In the genomic region with DNA sequence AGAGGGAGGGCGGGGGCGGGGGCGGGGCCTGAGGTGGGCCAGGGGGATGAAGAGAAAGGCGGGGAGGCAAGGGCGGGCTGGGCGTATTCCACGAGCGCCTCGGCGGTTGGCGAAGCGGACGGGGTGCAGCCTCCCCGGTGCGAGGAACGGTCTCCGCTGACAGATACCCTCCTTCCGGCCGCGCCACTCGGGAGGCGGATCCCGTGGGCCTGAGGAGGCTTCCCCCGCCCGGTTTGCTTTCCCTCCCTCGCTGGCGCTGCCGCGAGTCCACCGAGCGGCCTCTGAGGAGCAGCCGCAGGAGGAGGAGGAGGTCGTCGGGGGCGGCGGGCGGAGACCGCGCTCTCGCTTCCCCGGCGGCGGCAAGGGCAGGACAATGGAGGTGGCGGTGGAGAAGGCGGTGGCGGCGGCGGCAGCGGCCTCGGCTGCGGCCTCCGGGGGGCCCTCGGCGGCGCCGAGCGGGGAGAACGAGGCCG, we compare ENCODE assay signal across 7 cellular contexts. TPM values are rescaled to one million over a fixed set of nuclear protein-coding genes. Genes with fewer than 3 reads are reported as not detected.
A peak's percentile ranks its signal among the peaks of the same experiment; 100 is the strongest.
DNase-seq lines count a peak whose midpoint lies in the region; ATAC-seq and TF ChIP-seq lines count a peak whose summit lies in the region.

A gene (plus strand): TSS at position 84 of the 473 bp plus-strand sequence. CDS start 290 bp downstream, at position 374.

- H3K56ac ChIP-seq in IMR-90 (ENCODE audit: extremely low read depth, insufficient read depth, low read length) = no peak within 1 kb of the TSS

- H2AFZ ChIP-seq in IMR-90 (replicated peaks; ENCODE audit: low read length, poor library complexity) = peak within 1 kb of the TSS; percentile 94

- peak within 1 kb of the TSS; percentile 92 for H2AK9ac ChIP-seq in IMR-90 (replicated peaks; ENCODE audit: low read depth, low read length, poor library complexity)

- peak within 1 kb of the TSS; percentile 99; the same call in 1 of the 2 replicates for H3K23ac ChIP-seq in IMR-90 (ENCODE audit: low read depth, low read length)

- peak within 1 kb of the TSS; percentile 92 for H3K4me2 ChIP-seq in IMR-90 (ENCODE audit: low read depth, low read length)

- in situ Hi-C loops in IMR-90 (cut with MboI; ENCODE audit: low sequenced_read_pairs) = no loop called here

- H3K27ac ChIP-seq in IMR-90 (ENCODE audit: insufficient read depth, low read length) = peak within 1 kb of the TSS; percentile 65
- peak within 1 kb of the TSS; percentile 89 for H3K27ac ChIP-seq in WERI-Rb-1

- H4K91ac ChIP-seq in IMR-90 (ENCODE audit: insufficient read depth, low read depth, low read length) = no peak within 1 kb of the TSS

- no peak within 1 kb of the TSS for H2AK5ac ChIP-seq in IMR-90 (ENCODE audit: low read depth, low read length)

- H2BK120ac ChIP-seq in IMR-90 (ENCODE audit: low read depth, low read length) = no peak within 1 kb of the TSS

- peak; percentile 86 for TF ChIP-seq POLR2A in IMR-90 (IDR thresholded peaks at IDR 0.05; ENCODE audit: low read depth, low read length)

- H3K27me3 ChIP-seq in IMR-90 (ENCODE audit: control insufficient read depth, insufficient read depth, low read length) (no peaks in the 10 kb centered on the region), WERI-Rb-1 (ENCODE audit: insufficient read depth, low read depth, severe bottlenecking) (no peaks in the 10 kb centered on the region)

- H4K5ac ChIP-seq in IMR-90 (ENCODE audit: low read depth, low read length) = no peak within 1 kb of the TSS

- H2BK5ac ChIP-seq in IMR-90 (ENCODE audit: low read depth, low read length, poor library complexity, severe bottlenecking) = peak within 1 kb of the TSS; percentile 52

- POLR2A ChIA-PET in IMR-90 (lab: Charles Lee; ENCODE audit: unreplicated experiment) = no interaction called here

- no peaks in the 10 kb centered on the region; the same call in none of the 2 replicates for H4K20me1 ChIP-seq in IMR-90 (ENCODE audit: insufficient read depth, low read length)

- peaks cover 3% of the 10 kb centered on the region; the same call in 1 of the 2 replicates for H3K4me1 ChIP-seq in IMR-90 (ENCODE audit: control insufficient read depth, insufficient read depth, low read length)

- peaks cover 7 to 19% of the 10 kb centered on the region in 2 experiments; a peak in 3 of 4 replicates for H3K79me1 ChIP-seq in IMR-90 (ENCODE audit: low read depth in 1 of 2, low read length in 2 of 2)

- peak within 1 kb of the TSS; percentile 97 for H3K4me3 ChIP-seq in IMR-90 (ENCODE audit: insufficient read depth, low read depth, low read length)
- H3K4me3 ChIP-seq in WERI-Rb-1 (ENCODE audit: low read depth, low read length) = peak within 1 kb of the TSS; percentile 69
- peak within 1 kb of the TSS; percentile 70 for H3K4me3 ChIP-seq in fibroblast of mammary gland (ENCODE audit: control insufficient read depth, low read depth, low read length)

- H3K9me1 ChIP-seq in IMR-90 (ENCODE audit: insufficient read depth, low read length) = no peaks in the 10 kb centered on the region

- TF ChIP-seq CTCF in IMR-90 (conservative IDR thresholded peaks at IDR 0.05; ENCODE audit: low read depth, low read length) (no peak), WERI-Rb-1 (IDR thresholded peaks at IDR 0.05; ENCODE audit: low read depth, low read length) (no peak), fibroblast of mammary gland (conservative IDR thresholded peaks at IDR 0.05; ENCODE audit: control insufficient read depth, insufficient read depth, low read depth, low read length) (no peak)

- no peaks in the 10 kb centered on the region for H3K36me3 ChIP-seq in IMR-90 (ENCODE audit: control insufficient read depth, insufficient read depth, low read length)
- H3K36me3 ChIP-seq in WERI-Rb-1 = peaks cover 10% of the 10 kb centered on the region

- H2BK20ac ChIP-seq in IMR-90 (ENCODE audit: low read depth, low read length) = no peak within 1 kb of the TSS

- H3K9me3 ChIP-seq in IMR-90 (ENCODE audit: control insufficient read depth, insufficient read depth, low read length) (no peaks in the 10 kb centered on the region), WERI-Rb-1 (ENCODE audit: severe bottlenecking) (no peaks in the 10 kb centered on the region)

- no peak within 1 kb of the TSS for H3K14ac ChIP-seq in IMR-90 (replicated peaks; ENCODE audit: low read depth, low read length)

- DNase-seq in IMR-90 (peak; percentile 96), WERI-Rb-1 (no peak), fibroblast of mammary gland (ENCODE audit: low read depth) (no peak), occipital lobe (lab: John Stamatoyannopoulos, UW) (no peak), dedifferentiated amniotic fluid mesenchymal stem cell (ENCODE audit: extremely low spot score) (no peak)

- no peak for TF ChIP-seq RAD21 in IMR-90 (IDR thresholded peaks at IDR 0.05; ENCODE audit: low read length)

- intact Hi-C loops in IMR-90 (cut with micrococcal nuclease) = loop anchor here (1.0 to 5.0 kb wide), 2 partner anchors 112 to 278 kb away; no protein-coding TSS in a partner anchor

- BruUV-seq in IMR-90 (replicated peaks; lab: Mats Ljungman, UMichigan) = no TSS peak

- no peak within 1 kb of the TSS for H3K18ac ChIP-seq in IMR-90 (ENCODE audit: low read depth, low read length)

- H4K8ac ChIP-seq in IMR-90 (ENCODE audit: low read depth in 2 of 2, low read length in 2 of 2) = no peak within 1 kb of the TSS

- dilution Hi-C loops in IMR-90 (cut with HindIII; ENCODE audit: low sequenced_read_pairs, unreplicated experiment) = no loop called here

- H3K4ac ChIP-seq in IMR-90 (ENCODE audit: low read depth, low read length) = no peak within 1 kb of the TSS

- 0% methylated on average over 7 of the region's 59 CpGs; no CpG with 5 or more reads in 1 of the 2 experiments for WGBS in IMR-90 (ENCODE audit: extremely low coverage in 2 of 2, insufficient read length in 1 of 2), 2 experiments

- peak within 1 kb of the TSS; percentile 92 for H3K9ac ChIP-seq in IMR-90 (ENCODE audit: low read depth, low read length)

- no peak within 1 kb of the TSS for H2BK15ac ChIP-seq in IMR-90 (ENCODE audit: low read depth, low read length)

- CTCF ChIA-PET in IMR-90 (lab: Yijun Ruan, JAX) = interaction anchor here (0.6 to 1.2 kb wide), 4 partner anchors 9 to 279 kb away, joined by 3 to 6 read pairs (median 3); no protein-coding TSS in a partner anchor

- ATAC-seq in GM18499 (IDR thresholded peaks at IDR 0.05; ENCODE audit: insufficient read depth, unreplicated experiment) (peak; percentile 40), GM21737 (IDR thresholded peaks at IDR 0.05; ENCODE audit: unreplicated experiment) (peak; percentile 74), IMR-90 (ENCODE audit: low read depth) (no peak)

TF ChIP-seq in IMR-90, 13 proteins besides CTCF, POLR2A, EP300 and RAD21:
- TF ChIP-seq MAZ (IDR thresholded peaks at IDR 0.05; ENCODE audit: borderline replicate concordance, low read depth, low read length) (peak; percentile 76; the same call in 1 of the 2 replicates), MXI1 (IDR thresholded peaks at IDR 0.05; ENCODE audit: borderline replicate concordance, low read depth, low read length) (peak; percentile 58), NFE2L2 (IDR thresholded peaks at IDR 0.05; ENCODE audit: low read depth, low read length) (no peak), SMC3 (IDR thresholded peaks at IDR 0.05; ENCODE audit: low read depth, low read length) (no peak)

RNA-seq across cellular contexts. Expression of the gene that starts here (rescaled TPM):
- total RNA-seq in IMR-90 (2012; rRNA removed) (5.7 and 6.1 TPM in 2 replicates), occipital lobe (42.1 TPM)
- 4.1 TPM in 2 replicates for polyA plus RNA-seq in IMR-90 (2012; rRNA removed)
- polyA plus RNA-seq in IMR-90 (2012; cell fraction: cytosol; rRNA removed) = 1.3 and 1.4 TPM in 2 replicates
- polyA plus RNA-seq in IMR-90 (2012; cell fraction: nucleus; rRNA removed; ENCODE audit: low replicate concordance) = 1.5 and 4.7 TPM in 2 replicates
